7 cellular contexts compared by ENCODE assay signal in the genomic region with DNA sequence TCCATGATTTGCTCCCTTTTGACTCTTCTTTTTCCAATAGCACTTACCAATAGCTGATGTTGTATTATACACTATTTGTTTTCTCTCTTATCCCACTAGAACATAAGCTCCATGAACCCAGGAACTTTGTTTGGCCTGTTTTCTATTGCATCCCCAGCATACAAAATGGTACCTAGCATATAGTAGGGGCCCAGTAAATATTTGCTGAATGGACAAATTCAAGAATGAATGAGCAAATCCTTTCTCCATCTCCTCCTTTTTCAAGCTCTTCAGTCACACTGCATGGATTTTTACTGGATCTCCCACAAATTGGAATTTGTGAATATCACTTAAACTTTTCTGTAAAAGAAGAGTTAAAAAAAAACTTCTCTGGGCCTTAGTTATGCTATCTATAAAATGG.
"Had no signal": no experiment of that assay in that cellular context is flagged by ENCODE, and none has a peak within 500 bp of the region (broad histone marks: within the 10 kb centered on the region; RNA-seq: fewer than 3 reads in every experiment).

No MANE protein-coding gene starts in this region.

- H3K4me3 ChIP-seq: GM23248 had no signal

- H3K27ac ChIP-seq: GM23248, KMS-11 had no signal

- H2AFZ ChIP-seq: GM23248 had no signal

- FAIRE-seq: HTR-8/SVneo had no signal

- H3K9ac ChIP-seq: GM23248, KMS-11 had no signal

- H3K4me2 ChIP-seq: KMS-11 had no signal

- DNase-seq: GM23248, H7, HCEC 1CT, Karpas-422, KBM-7 had no signal
